In the genomic region with DNA sequence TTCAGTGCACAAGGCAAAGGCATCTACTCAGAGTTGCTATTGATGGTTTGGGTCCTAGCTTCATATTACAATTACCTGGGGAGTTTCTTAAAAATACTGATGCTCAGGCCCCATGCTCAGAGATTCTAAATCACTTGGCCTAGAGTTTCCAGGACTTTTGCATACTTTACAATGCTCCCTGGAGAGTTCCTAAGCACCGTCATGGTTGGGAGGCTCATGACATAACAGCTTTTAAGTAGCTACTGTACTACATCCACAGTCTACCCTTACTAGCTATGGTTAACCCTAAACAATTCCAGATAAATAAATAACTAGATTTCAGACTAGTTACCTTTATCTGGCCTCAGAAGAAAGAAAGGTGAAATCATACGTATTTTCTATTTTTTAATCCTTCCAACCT, we compare ENCODE assay signal across 26 cellular contexts.
"Had no signal": no experiment of that assay in that cellular context is flagged by ENCODE, and none has a peak within 500 bp of the region (broad histone marks: within the 10 kb centered on the region; RNA-seq: fewer than 3 reads in every experiment).

No MANE protein-coding gene starts in this region.

- DNase-seq: activated CD4-positive, alpha-beta memory T cell treated with anti-CD3 and anti-CD28 coated beads, Interleukin-2, amount 10 ng/mL, durations not matched to agents 7 days and 5 days; activated CD4-positive, alpha-beta T cell treated with anti-CD3 and anti-CD28 coated beads for 1 hour; activated CD4-positive, alpha-beta T cell treated with anti-CD3 and anti-CD28 coated beads, Interleukin-2, amount 10 ng/mL, durations not matched to agents 7 days and 5 days; activated gamma-delta T cell treated with Interleukin-2 at 50 U/mL for 16 hours; activated naive CD4-positive, alpha-beta T cell treated with anti-CD3 and anti-CD28 coated beads, Interleukin-2, amount 50 U/mL, for 16 hours; activated T-cell treated with anti-CD3 and anti-CD28 coated beads, Interleukin-2, amount 50 U/mL, for 4 hours; amniotic stem cell; brain microvascular endothelial cell; cortex of kidney; foreskin keratinocyte; heart left ventricle; hypothalamus; kidney glomerular epithelial cell; left ventricle myocardium inferior; nephron progenitor cell; ovary; stimulated activated CD4-positive, alpha-beta T cell treated with anti-CD3 and anti-CD28 coated beads, Interleukin-15, amount 100 ng/mL, for 24 hours; stimulated activated CD4-positive, alpha-beta T cell treated with anti-CD3 and anti-CD28 coated beads, Interleukin-2, amount 100 ng/mL, for 24 hours; stimulated activated naive B cell treated with anti-CD40 and anti-IgM and Interleukin-4, amounts not matched to agents 10 μg/mL and 1 μg/mL and 100 μg/mL, for 72 hours; T-helper 2 cell; tibial artery; upper lobe of right lung had no signal

- H3K4me3 Mint-ChIP-seq: activated CD4-positive, alpha-beta memory T cell treated with anti-CD3 and anti-CD28 coated beads, Interleukin-2, amount 10 ng/mL, durations not matched to agents 7 days and 5 days; activated CD4-positive, alpha-beta T cell treated with anti-CD3 and anti-CD28 coated beads, Interleukin-2, amount 10 ng/mL, durations not matched to agents 7 days and 5 days; activated T-cell treated with anti-CD3 and anti-CD28 coated beads, Interleukin-2, amount 50 U/mL, for 4 hours; activated T-helper 17 cell treated with anti-CD3 and anti-CD28 coated beads, Interleukin-2, amount 50 U/mL, for 72 hours; nephron progenitor cell; stimulated activated naive B cell treated with anti-CD40 and anti-IgM and Interleukin-4, amounts not matched to agents 10 μg/mL and 1 μg/mL and 100 μg/mL, for 72 hours had no signal

- H3K36me3 ChIP-seq: brain microvascular endothelial cell, heart left ventricle, left ventricle myocardium inferior, neutrophil, ovary, suprapubic skin, tibial artery, upper lobe of right lung had no signal

- ATAC-seq: activated T-cell treated with anti-CD3 and anti-CD28 coated beads, Interleukin-2, amount 50 U/mL, for 4 hours; activated T-helper 17 cell treated with anti-CD3 and anti-CD28 coated beads, Interleukin-2, amount 50 U/mL, for 72 hours; foreskin keratinocyte; heart left ventricle; stimulated activated naive B cell treated with anti-CD40 and anti-IgM and Interleukin-4, amounts not matched to agents 10 μg/mL and 1 μg/mL and 100 μg/mL, for 72 hours; upper lobe of right lung had no signal

- H3K27me3 ChIP-seq: brain microvascular endothelial cell, foreskin keratinocyte, heart left ventricle, neutrophil, ovary, suprapubic skin, tibial artery, upper lobe of right lung had no signal

- H3K4me1 ChIP-seq: left ventricle myocardium inferior, suprapubic skin, upper lobe of right lung had no signal

- H3K27ac Mint-ChIP-seq: activated CD4-positive, alpha-beta memory T cell treated with anti-CD3 and anti-CD28 coated beads, Interleukin-2, amount 10 ng/mL, durations not matched to agents 7 days and 5 days; activated CD4-positive, alpha-beta T cell treated with anti-CD3 and anti-CD28 coated beads, Interleukin-2, amount 10 ng/mL, durations not matched to agents 7 days and 5 days; activated T-helper 17 cell treated with anti-CD3 and anti-CD28 coated beads, Interleukin-2, amount 50 U/mL, for 72 hours; nephron progenitor cell; progenitor cell of endocrine pancreas; stimulated activated naive B cell treated with anti-CD40 and anti-IgM and Interleukin-4, amounts not matched to agents 10 μg/mL and 1 μg/mL and 100 μg/mL, for 72 hours had no signal

- H3K9me3 ChIP-seq: heart left ventricle, left ventricle myocardium inferior, neutrophil, ovary, suprapubic skin, tibial artery, upper lobe of right lung had no signal

- H3K27ac ChIP-seq: brain microvascular endothelial cell, foreskin keratinocyte, heart left ventricle, left ventricle myocardium inferior, neutrophil, ovary, suprapubic skin, tibial artery, upper lobe of right lung had no signal

- H3K27me3 Mint-ChIP-seq: progenitor cell of endocrine pancreas; stimulated activated naive B cell treated with anti-CD40 and anti-IgM and Interleukin-4, amounts not matched to agents 10 μg/mL and 1 μg/mL and 100 μg/mL, for 72 hours had no signal

- H3K4me1 Mint-ChIP-seq: activated CD4-positive, alpha-beta memory T cell treated with anti-CD3 and anti-CD28 coated beads, Interleukin-2, amount 10 ng/mL, durations not matched to agents 7 days and 5 days; activated CD4-positive, alpha-beta T cell treated with anti-CD3 and anti-CD28 coated beads, Interleukin-2, amount 10 ng/mL, durations not matched to agents 7 days and 5 days; activated T-helper 17 cell treated with anti-CD3 and anti-CD28 coated beads, Interleukin-2, amount 50 U/mL, for 72 hours; nephron progenitor cell had no signal

- H3K4me3 ChIP-seq: heart left ventricle, left ventricle myocardium inferior, ovary, suprapubic skin, tibial artery, upper lobe of right lung had no signal

- H3K9me3 Mint-ChIP-seq: activated CD4-positive, alpha-beta memory T cell treated with anti-CD3 and anti-CD28 coated beads, Interleukin-2, amount 10 ng/mL, durations not matched to agents 7 days and 5 days; activated CD4-positive, alpha-beta T cell treated with anti-CD3 and anti-CD28 coated beads, Interleukin-2, amount 10 ng/mL, durations not matched to agents 7 days and 5 days; activated T-cell treated with anti-CD3 and anti-CD28 coated beads, Interleukin-2, amount 50 U/mL, for 4 hours; activated T-helper 17 cell treated with anti-CD3 and anti-CD28 coated beads, Interleukin-2, amount 50 U/mL, for 72 hours; nephron progenitor cell had no signal

- H3K36me3 Mint-ChIP-seq: stimulated activated naive B cell treated with anti-CD40 and anti-IgM and Interleukin-4, amounts not matched to agents 10 μg/mL and 1 μg/mL and 100 μg/mL, for 72 hours had no signal
